Comparison of ENCODE assay signal across 1 cellular context in the genomic region with DNA sequence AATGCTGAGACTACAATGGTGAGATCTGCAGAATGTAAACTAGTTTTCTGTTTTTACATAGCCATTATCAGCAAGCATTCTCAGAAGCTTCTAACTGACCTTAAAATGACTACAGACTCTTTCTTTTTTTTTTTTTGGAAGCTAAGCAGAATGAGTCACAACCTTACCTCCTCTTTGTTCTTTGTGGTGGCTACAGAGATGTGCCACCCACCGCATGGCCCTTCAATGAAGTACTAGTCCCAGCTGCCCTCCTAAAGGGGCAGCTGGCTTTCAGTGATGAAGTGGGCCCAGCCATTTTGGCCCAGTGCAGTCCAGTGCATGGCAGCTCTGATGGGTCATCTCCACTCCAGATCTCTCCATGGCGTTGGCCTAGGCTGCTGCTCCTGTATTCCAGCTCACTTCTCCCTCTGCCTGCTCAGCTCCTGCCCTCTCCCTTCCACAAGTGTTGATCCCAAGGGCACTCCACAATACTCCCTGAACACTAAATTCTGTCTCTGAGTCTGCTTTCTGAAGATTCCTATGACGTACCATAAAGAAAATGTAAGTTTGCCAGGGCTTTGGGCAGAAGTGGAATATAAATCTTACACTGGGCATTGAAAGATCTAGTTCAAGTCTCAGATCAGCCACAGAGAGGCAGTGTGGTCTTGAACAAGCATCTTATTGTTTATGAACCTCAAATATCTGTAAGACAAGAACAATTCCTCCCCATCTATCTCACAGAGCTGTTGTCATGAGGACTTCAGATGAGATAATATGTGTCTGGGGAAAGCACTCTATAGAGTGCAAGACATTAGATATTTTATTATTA.
TF ChIP-seq lines count a peak whose summit lies in the region.

No MANE protein-coding gene starts in this region.

TF ChIP-seq in IMR-90, 13 proteins besides CTCF, POLR2A, EP300 and RAD21 (continued from another document):
- TF ChIP-seq, protein P1, sequence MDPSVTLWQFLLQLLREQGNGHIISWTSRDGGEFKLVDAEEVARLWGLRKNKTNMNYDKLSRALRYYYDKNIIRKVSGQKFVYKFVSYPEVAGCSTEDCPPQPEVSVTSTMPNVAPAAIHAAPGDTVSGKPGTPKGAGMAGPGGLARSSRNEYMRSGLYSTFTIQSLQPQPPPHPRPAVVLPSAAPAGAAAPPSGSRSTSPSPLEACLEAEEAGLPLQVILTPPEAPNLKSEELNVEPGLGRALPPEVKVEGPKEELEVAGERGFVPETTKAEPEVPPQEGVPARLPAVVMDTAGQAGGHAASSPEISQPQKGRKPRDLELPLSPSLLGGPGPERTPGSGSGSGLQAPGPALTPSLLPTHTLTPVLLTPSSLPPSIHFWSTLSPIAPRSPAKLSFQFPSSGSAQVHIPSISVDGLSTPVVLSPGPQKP (IDR thresholded peaks at IDR 0.05; ENCODE audit: borderline replicate concordance, low read depth, low read length), result no peak
- TF ChIP-seq, protein P2, sequence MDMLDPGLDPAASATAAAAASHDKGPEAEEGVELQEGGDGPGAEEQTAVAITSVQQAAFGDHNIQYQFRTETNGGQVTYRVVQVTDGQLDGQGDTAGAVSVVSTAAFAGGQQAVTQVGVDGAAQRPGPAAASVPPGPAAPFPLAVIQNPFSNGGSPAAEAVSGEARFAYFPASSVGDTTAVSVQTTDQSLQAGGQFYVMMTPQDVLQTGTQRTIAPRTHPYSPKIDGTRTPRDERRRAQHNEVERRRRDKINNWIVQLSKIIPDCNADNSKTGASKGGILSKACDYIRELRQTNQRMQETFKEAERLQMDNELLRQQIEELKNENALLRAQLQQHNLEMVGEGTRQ (IDR thresholded peaks at IDR 0.05; ENCODE audit: low read depth, low read length), result no peak
- no peak for TF ChIP-seq MAFK (IDR thresholded peaks at IDR 0.05; ENCODE audit: low read depth, low read length)
- TF ChIP-seq MXI1 (IDR thresholded peaks at IDR 0.05; ENCODE audit: borderline replicate concordance, low read depth, low read length), result no peak
- no peak for TF ChIP-seq MAZ (IDR thresholded peaks at IDR 0.05; ENCODE audit: borderline replicate concordance, low read depth, low read length)
- no peak for TF ChIP-seq CHD1 (IDR thresholded peaks at IDR 0.05; ENCODE audit: low read depth, low read length)
- no peak for TF ChIP-seq BHLHE40 (IDR thresholded peaks at IDR 0.05; ENCODE audit: low read depth, low read length)
- TF ChIP-seq FOS (IDR thresholded peaks at IDR 0.05; ENCODE audit: low read depth, low read length), result no peak
